ENCODE assay signal across 1 cellular context in the genomic region with DNA sequence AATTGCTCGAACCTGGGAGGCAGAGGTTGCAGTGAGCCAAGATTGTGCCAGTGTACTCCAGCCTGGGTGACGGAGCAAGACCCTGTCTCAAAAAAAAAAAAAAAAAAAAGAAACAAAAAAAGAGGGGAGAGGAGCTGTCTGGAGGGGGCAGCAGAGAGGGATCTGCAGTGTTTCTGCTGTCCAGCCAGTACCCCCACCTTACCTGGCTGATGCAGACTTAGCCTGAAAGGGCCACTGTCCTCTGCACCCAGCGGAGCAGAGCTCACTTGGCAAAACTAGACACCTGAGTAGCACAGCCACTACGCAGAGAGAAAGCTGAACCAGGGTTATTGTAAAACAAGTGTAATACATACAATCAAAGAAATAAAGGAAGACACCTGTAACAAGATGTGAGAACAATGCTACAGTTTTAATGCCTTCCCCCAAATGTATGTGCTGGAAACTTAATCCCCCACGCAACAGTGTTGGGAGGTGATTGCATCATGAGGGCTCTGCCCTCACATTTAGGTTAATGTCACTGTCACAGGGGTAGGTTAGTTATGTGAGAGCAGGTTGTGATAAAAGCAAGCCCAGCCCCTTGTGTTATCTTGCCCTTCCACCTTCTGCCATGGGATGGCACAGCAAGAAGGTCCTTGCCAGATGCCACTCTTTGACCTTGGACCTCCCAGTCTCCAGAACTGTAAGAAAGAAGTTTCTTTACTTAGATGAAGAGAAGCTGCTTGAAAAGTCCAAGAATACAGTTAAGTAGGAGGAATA.
TF ChIP-seq lines count a peak whose summit lies in the region.

No MANE protein-coding gene starts in this region.

TF ChIP-seq in K562, 482 proteins besides CTCF, POLR2A, EP300 and RAD21 (continued from another document and continues in another):
- TF ChIP-seq MYC (IDR thresholded peaks at IDR 0.05; ENCODE audit: low read depth, low read length) (peak; percentile 70), MYC (CRISPR knock-in tag; IDR thresholded peaks at IDR 0.05; ENCODE audit: borderline replicate concordance, low read depth) (no peak), RFX7 (CRISPR knock-in tag; IDR thresholded peaks at IDR 0.05) (no peak), MXD1 (CRISPR knock-in tag; IDR thresholded peaks at IDR 0.05; ENCODE audit: borderline replicate concordance, poor library complexity, severe bottlenecking) (no peak), NCOA6 (IDR thresholded peaks at IDR 0.05) (no peak), CCAR2 (IDR thresholded peaks at IDR 0.05; ENCODE audit: low read depth, low read length) (no peak), ILK (tag; IDR thresholded peaks at IDR 0.05; ENCODE audit: borderline replicate concordance, low read depth) (no peak), KLF10 (CRISPR knock-in tag; IDR thresholded peaks at IDR 0.05) (no peak), SMARCB1 (IDR thresholded peaks at IDR 0.05; ENCODE audit: insufficient read length, low read depth) (no peak), ZNF184 (CRISPR knock-in tag; IDR thresholded peaks at IDR 0.05) (no peak), STAG1 (CRISPR knock-in tag; IDR thresholded peaks at IDR 0.05; ENCODE audit: borderline replicate concordance) (no peak), RBM15 (IDR thresholded peaks at IDR 0.05; ENCODE audit: insufficient read depth, low read length) (no peak), JUNB (CRISPR knock-in tag; conservative IDR thresholded peaks at IDR 0.05) (no peak), NR3C1 (CRISPR knock-in tag; IDR thresholded peaks at IDR 0.05) (no peak), ZNF57 (CRISPR knock-in tag; IDR thresholded peaks at IDR 0.05) (no peak), NUFIP1 (IDR thresholded peaks at IDR 0.05; ENCODE audit: partially characterized antibody) (no peak), ZNF121 (CRISPR knock-in tag; conservative IDR thresholded peaks at IDR 0.05) (no peak), RBM17 (IDR thresholded peaks at IDR 0.05; ENCODE audit: borderline replicate concordance, low read depth, low read length) (no peak), NEUROD1 (IDR thresholded peaks at IDR 0.05; ENCODE audit: borderline replicate concordance, low read depth, low read length, partially characterized antibody) (no peak), TRIM24 (IDR thresholded peaks at IDR 0.05) (peak; percentile 84 to 91), ZNF124 (CRISPR knock-in tag; IDR thresholded peaks at IDR 0.05) (no peak), ZNF239 (CRISPR knock-in tag; IDR thresholded peaks at IDR 0.05) (no peak), SRF (CRISPR knock-in tag; IDR thresholded peaks at IDR 0.05) (no peak), BRF1 (IDR thresholded peaks at IDR 0.05; ENCODE audit: borderline replicate concordance, extremely low read depth, insufficient read length) (no peak), ATF6 (CRISPR knock-in tag; IDR thresholded peaks at IDR 0.05) (no peak), TEAD1 (CRISPR knock-in tag; IDR thresholded peaks at IDR 0.05) (0 out of 4 replicates have a peak, but pooled peaks of 1 of the 2 experiments have one; percentile 21), PPARD (CRISPR knock-in tag; IDR thresholded peaks at IDR 0.05) (no peak), PURB (CRISPR knock-in tag; IDR thresholded peaks at IDR 0.05; ENCODE audit: low read depth) (no peak), RB1 (IDR thresholded peaks at IDR 0.05; ENCODE audit: low read depth) (no peak), ZNF175 (CRISPR knock-in tag; IDR thresholded peaks at IDR 0.05; ENCODE audit: low read depth) (peak; percentile 83; the same call in 1 of the 2 replicates), DMBX1 (CRISPR knock-in tag; IDR thresholded peaks at IDR 0.05; ENCODE audit: borderline replicate concordance) (peak; percentile 56; the same call in 1 of the 2 replicates)
- TF ChIP-seq, protein P1, sequence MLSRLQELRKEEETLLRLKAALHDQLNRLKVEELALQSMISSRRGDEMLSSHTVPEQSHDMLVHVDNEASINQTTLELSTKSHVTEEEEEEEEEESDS (CRISPR knock-in tag; IDR thresholded peaks at IDR 0.05): no peak
- TF ChIP-seq, protein P2, sequence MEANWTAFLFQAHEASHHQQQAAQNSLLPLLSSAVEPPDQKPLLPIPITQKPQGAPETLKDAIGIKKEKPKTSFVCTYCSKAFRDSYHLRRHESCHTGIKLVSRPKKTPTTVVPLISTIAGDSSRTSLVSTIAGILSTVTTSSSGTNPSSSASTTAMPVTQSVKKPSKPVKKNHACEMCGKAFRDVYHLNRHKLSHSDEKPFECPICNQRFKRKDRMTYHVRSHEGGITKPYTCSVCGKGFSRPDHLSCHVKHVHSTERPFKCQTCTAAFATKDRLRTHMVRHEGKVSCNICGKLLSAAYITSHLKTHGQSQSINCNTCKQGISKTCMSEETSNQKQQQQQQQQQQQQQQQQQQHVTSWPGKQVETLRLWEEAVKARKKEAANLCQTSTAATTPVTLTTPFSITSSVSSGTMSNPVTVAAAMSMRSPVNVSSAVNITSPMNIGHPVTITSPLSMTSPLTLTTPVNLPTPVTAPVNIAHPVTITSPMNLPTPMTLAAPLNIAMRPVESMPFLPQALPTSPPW (CRISPR knock-in tag; IDR thresholded peaks at IDR 0.05): no peak
- TF ChIP-seq, protein P3, sequence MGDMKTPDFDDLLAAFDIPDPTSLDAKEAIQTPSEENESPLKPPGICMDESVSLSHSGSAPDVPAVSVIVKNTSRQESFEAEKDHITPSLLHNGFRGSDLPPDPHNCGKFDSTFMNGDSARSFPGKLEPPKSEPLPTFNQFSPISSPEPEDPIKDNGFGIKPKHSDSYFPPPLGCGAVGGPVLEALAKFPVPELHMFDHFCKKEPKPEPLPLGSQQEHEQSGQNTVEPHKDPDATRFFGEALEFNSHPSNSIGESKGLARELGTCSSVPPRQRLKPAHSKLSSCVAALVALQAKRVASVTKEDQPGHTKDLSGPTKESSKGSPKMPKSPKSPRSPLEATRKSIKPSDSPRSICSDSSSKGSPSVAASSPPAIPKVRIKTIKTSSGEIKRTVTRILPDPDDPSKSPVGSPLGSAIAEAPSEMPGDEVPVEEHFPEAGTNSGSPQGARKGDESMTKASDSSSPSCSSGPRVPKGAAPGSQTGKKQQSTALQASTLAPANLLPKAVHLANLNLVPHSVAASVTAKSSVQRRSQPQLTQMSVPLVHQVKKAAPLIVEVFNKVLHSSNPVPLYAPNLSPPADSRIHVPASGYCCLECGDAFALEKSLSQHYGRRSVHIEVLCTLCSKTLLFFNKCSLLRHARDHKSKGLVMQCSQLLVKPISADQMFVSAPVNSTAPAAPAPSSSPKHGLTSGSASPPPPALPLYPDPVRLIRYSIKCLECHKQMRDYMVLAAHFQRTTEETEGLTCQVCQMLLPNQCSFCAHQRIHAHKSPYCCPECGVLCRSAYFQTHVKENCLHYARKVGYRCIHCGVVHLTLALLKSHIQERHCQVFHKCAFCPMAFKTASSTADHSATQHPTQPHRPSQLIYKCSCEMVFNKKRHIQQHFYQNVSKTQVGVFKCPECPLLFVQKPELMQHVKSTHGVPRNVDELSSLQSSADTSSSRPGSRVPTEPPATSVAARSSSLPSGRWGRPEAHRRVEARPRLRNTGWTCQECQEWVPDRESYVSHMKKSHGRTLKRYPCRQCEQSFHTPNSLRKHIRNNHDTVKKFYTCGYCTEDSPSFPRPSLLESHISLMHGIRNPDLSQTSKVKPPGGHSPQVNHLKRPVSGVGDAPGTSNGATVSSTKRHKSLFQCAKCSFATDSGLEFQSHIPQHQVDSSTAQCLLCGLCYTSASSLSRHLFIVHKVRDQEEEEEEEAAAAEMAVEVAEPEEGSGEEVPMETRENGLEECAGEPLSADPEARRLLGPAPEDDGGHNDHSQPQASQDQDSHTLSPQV (IDR thresholded peaks at IDR 0.05): peak; percentile 58; the same call in 1 of the 2 replicates
- TF ChIP-seq, protein P4, sequence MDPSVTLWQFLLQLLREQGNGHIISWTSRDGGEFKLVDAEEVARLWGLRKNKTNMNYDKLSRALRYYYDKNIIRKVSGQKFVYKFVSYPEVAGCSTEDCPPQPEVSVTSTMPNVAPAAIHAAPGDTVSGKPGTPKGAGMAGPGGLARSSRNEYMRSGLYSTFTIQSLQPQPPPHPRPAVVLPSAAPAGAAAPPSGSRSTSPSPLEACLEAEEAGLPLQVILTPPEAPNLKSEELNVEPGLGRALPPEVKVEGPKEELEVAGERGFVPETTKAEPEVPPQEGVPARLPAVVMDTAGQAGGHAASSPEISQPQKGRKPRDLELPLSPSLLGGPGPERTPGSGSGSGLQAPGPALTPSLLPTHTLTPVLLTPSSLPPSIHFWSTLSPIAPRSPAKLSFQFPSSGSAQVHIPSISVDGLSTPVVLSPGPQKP (CRISPR knock-in tag; IDR thresholded peaks at IDR 0.05): no peak
- TF ChIP-seq, protein P5, sequence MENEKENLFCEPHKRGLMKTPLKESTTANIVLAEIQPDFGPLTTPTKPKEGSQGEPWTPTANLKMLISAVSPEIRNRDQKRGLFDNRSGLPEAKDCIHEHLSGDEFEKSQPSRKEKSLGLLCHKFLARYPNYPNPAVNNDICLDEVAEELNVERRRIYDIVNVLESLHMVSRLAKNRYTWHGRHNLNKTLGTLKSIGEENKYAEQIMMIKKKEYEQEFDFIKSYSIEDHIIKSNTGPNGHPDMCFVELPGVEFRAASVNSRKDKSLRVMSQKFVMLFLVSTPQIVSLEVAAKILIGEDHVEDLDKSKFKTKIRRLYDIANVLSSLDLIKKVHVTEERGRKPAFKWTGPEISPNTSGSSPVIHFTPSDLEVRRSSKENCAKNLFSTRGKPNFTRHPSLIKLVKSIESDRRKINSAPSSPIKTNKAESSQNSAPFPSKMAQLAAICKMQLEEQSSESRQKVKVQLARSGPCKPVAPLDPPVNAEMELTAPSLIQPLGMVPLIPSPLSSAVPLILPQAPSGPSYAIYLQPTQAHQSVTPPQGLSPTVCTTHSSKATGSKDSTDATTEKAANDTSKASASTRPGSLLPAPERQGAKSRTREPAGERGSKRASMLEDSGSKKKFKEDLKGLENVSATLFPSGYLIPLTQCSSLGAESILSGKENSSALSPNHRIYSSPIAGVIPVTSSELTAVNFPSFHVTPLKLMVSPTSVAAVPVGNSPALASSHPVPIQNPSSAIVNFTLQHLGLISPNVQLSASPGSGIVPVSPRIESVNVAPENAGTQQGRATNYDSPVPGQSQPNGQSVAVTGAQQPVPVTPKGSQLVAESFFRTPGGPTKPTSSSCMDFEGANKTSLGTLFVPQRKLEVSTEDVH (IDR thresholded peaks at IDR 0.05; ENCODE audit: low read depth, partially characterized antibody): no peak
- TF ChIP-seq, protein P6, sequence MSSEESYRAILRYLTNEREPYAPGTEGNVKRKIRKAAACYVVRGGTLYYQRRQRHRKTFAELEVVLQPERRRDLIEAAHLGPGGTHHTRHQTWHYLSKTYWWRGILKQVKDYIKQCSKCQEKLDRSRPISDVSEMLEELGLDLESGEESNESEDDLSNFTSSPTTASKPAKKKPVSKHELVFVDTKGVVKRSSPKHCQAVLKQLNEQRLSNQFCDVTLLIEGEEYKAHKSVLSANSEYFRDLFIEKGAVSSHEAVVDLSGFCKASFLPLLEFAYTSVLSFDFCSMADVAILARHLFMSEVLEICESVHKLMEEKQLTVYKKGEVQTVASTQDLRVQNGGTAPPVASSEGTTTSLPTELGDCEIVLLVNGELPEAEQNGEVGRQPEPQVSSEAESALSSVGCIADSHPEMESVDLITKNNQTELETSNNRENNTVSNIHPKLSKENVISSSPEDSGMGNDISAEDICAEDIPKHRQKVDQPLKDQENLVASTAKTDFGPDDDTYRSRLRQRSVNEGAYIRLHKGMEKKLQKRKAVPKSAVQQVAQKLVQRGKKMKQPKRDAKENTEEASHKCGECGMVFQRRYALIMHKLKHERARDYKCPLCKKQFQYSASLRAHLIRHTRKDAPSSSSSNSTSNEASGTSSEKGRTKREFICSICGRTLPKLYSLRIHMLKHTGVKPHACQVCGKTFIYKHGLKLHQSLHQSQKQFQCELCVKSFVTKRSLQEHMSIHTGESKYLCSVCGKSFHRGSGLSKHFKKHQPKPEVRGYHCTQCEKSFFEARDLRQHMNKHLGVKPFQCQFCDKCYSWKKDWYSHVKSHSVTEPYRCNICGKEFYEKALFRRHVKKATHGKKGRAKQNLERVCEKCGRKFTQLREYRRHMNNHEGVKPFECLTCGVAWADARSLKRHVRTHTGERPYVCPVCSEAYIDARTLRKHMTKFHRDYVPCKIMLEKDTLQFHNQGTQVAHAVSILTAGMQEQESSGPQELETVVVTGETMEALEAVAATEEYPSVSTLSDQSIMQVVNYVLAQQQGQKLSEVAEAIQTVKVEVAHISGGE (CRISPR knock-in tag; IDR thresholded peaks at IDR 0.05): no peak
- TF ChIP-seq, protein P7, sequence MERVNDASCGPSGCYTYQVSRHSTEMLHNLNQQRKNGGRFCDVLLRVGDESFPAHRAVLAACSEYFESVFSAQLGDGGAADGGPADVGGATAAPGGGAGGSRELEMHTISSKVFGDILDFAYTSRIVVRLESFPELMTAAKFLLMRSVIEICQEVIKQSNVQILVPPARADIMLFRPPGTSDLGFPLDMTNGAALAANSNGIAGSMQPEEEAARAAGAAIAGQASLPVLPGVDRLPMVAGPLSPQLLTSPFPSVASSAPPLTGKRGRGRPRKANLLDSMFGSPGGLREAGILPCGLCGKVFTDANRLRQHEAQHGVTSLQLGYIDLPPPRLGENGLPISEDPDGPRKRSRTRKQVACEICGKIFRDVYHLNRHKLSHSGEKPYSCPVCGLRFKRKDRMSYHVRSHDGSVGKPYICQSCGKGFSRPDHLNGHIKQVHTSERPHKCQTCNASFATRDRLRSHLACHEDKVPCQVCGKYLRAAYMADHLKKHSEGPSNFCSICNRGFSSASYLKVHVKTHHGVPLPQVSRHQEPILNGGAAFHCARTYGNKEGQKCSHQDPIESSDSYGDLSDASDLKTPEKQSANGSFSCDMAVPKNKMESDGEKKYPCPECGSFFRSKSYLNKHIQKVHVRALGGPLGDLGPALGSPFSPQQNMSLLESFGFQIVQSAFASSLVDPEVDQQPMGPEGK (CRISPR knock-in tag; IDR thresholded peaks at IDR 0.05; ENCODE audit: borderline replicate concordance): no peak
- TF ChIP-seq, protein P8, sequence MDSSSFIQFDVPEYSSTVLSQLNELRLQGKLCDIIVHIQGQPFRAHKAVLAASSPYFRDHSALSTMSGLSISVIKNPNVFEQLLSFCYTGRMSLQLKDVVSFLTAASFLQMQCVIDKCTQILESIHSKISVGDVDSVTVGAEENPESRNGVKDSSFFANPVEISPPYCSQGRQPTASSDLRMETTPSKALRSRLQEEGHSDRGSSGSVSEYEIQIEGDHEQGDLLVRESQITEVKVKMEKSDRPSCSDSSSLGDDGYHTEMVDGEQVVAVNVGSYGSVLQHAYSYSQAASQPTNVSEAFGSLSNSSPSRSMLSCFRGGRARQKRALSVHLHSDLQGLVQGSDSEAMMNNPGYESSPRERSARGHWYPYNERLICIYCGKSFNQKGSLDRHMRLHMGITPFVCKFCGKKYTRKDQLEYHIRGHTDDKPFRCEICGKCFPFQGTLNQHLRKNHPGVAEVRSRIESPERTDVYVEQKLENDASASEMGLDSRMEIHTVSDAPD (CRISPR knock-in tag; IDR thresholded peaks at IDR 0.05): no peak
